ENCODE assay signal across 17 cellular contexts in the genomic region with DNA sequence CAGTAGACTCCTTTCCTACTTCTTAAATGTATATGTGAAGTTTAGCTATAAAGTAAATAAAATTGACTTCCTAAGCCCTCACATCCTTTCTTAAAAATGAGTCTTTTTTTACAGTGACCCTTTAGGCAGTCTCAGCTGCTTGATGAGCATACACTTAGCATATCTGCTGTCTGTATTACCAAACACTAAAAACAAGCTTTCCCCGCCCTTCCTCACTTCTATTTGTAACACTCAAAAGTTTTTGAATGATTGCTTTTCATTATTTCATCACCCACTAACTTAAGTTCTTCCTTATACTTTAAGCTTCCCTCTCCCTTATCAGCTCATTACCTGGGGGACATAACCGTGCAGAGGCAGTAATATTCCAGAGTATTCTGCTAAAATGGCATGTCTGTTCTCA.
DNase-seq lines count a peak whose midpoint lies in the region; ATAC-seq, FAIRE-seq and TF ChIP-seq lines count a peak whose summit lies in the region.
"Had no signal": no experiment of that assay in that cellular context is flagged by ENCODE, and none has a peak within 500 bp of the region (broad histone marks: within the 10 kb centered on the region; RNA-seq: fewer than 3 reads in every experiment).

No MANE protein-coding gene starts in this region.

- H3K23ac ChIP-seq in trophoblast cell (ENCODE audit: low read length): no peak overlapping the region

- H2BK120ac ChIP-seq in trophoblast cell (ENCODE audit: insufficient read depth, low read length, poor library complexity): no peak overlapping the region

- H3K9me3 ChIP-seq in adipocyte (ENCODE audit: control insufficient read depth, low read length) (no peaks in the 10 kb centered on the region), trophoblast cell (ENCODE audit: insufficient read depth, low read depth, low read length) (no peaks in the 10 kb centered on the region)
- H3K9me3 ChIP-seq: BLaER1, MG63 had no signal

- no peak overlapping the region for H3K18ac ChIP-seq in trophoblast cell (ENCODE audit: low read length)

- WGBS in trophoblast cell (ENCODE audit: extremely low coverage, insufficient coverage, insufficient read length): no CpG with 5 or more reads among the region's 2 CpGs
- 56 to 63% methylated on average over 2 of the region's 2 CpGs for WGBS in lower leg skin, 2 donors

- H3K4me2 ChIP-seq in trophoblast cell (ENCODE audit: low read length): no peak overlapping the region
- H3K4me2 ChIP-seq: BLaER1 had no signal

- no peak overlapping the region for H3K14ac ChIP-seq in trophoblast cell (ENCODE audit: low read length)

- H3K4me3 ChIP-seq in adipocyte (ENCODE audit: low read length) (peak overlapping the region; percentile 32), trophoblast cell (ENCODE audit: low read depth, low read length) (no peak overlapping the region), lower leg skin (ENCODE audit: low read depth, poor library complexity, severe bottlenecking) (no peak overlapping the region)
- H3K4me3 ChIP-seq: BLaER1, MG63 had no signal

- no peaks in the 10 kb centered on the region for H3K79me2 ChIP-seq in trophoblast cell (ENCODE audit: control insufficient read depth, insufficient read depth, low read length, poor library complexity)

- intact Hi-C loops in left cardiac atrium (cut with DNase I): no loop called here
- intact Hi-C loops in lower leg skin (cut with DNase I; ENCODE audit: low total_unique reads): no loop called here

- H3K36me3 ChIP-seq in adipocyte (ENCODE audit: control insufficient read depth, insufficient read depth, low read length, severe bottlenecking): peaks cover 37% of the 10 kb centered on the region
- no peaks in the 10 kb centered on the region for H3K36me3 ChIP-seq in trophoblast cell (ENCODE audit: control insufficient read depth in 1 of 2, insufficient read depth in 2 of 2, low read length in 2 of 2)
- H3K36me3 ChIP-seq: BLaER1 had no signal

- no peak overlapping the region for H2BK5ac ChIP-seq in trophoblast cell (ENCODE audit: low read depth, low read length, poor library complexity)

- H2BK12ac ChIP-seq in trophoblast cell (ENCODE audit: low read length): no peak overlapping the region

- DNase-seq in NCI-H226 (peak; percentile 66), adipocyte (ENCODE audit: low read depth) (no peak), left cardiac atrium (no peak), trophoblast cell (no peak), HTR-8/SVneo (ENCODE audit: insufficient read length, low spot score) (no peak), lower leg skin (ENCODE audit: low spot score in 2 of 2) (no peak)
- no peak for DNase-seq in stimulated activated naive CD4-positive, alpha-beta T cell (lab: John Stamatoyannopoulos, UW)
- DNase-seq: GF-D8, GOT3, KBM-7, MG63, NCI-H1105, NCI-H187, NCI-H446, NCI-H748 treated with DMSO at 0.1 percent for 48 hours, SHP77 had no signal

- H2AK5ac ChIP-seq in trophoblast cell (ENCODE audit: low read length): no peak overlapping the region

- no peak overlapping the region for H4K91ac ChIP-seq in trophoblast cell (ENCODE audit: low read depth, low read length)

- no peak overlapping the region for H4K8ac ChIP-seq in trophoblast cell (ENCODE audit: low read depth, low read length)

- H3K27me3 ChIP-seq in adipocyte (replicated peaks; ENCODE audit: control insufficient read depth, insufficient read depth, low read length) (no peaks in the 10 kb centered on the region), trophoblast cell (ENCODE audit: insufficient read depth, low read length) (no peaks in the 10 kb centered on the region)
- H3K27me3 ChIP-seq: BLaER1, MG63 had no signal

- H3K79me1 ChIP-seq in trophoblast cell (ENCODE audit: low read length): no peaks in the 10 kb centered on the region

- no peak for FAIRE-seq in HTR-8/SVneo (lab: Jason Lieb, UNC)

- TF ChIP-seq CTCF in lower leg skin (IDR thresholded peaks at IDR 0.05): no peak

- TF ChIP-seq POLR2A in lower leg skin (IDR thresholded peaks at IDR 0.05): no peak

- H3K27ac ChIP-seq in trophoblast cell (ENCODE audit: low read depth, low read length): peak overlapping the region; percentile 34
- H3K27ac ChIP-seq: BLaER1 had no signal

- peak overlapping the region; percentile 40 for H3K9ac ChIP-seq in adipocyte (ENCODE audit: low read length)
- H3K9ac ChIP-seq in trophoblast cell (ENCODE audit: low read length): no peak overlapping the region
- H3K9ac ChIP-seq: BLaER1 had no signal

- H4K12ac ChIP-seq in trophoblast cell (ENCODE audit: low read depth, low read length): no peak overlapping the region

- no peak overlapping the region for H2AFZ ChIP-seq in trophoblast cell (ENCODE audit: insufficient read depth, low read length, poor library complexity)

- no peak overlapping the region for H3K4ac ChIP-seq in trophoblast cell (ENCODE audit: low read depth, low read length)

- peak; percentile 58 to 71 for ATAC-seq in left cardiac atrium

- H3K4me1 ChIP-seq in adipocyte (ENCODE audit: control insufficient read depth, insufficient read depth, low read length) (peaks cover 40% of the 10 kb centered on the region), trophoblast cell (ENCODE audit: control insufficient read depth in 1 of 2, insufficient read depth in 2 of 2, low read length in 2 of 2) (no peaks in the 10 kb centered on the region)
- H3K4me1 ChIP-seq: BLaER1 had no signal
